ENCODE assay signal across 28 cellular contexts in the genomic region with DNA sequence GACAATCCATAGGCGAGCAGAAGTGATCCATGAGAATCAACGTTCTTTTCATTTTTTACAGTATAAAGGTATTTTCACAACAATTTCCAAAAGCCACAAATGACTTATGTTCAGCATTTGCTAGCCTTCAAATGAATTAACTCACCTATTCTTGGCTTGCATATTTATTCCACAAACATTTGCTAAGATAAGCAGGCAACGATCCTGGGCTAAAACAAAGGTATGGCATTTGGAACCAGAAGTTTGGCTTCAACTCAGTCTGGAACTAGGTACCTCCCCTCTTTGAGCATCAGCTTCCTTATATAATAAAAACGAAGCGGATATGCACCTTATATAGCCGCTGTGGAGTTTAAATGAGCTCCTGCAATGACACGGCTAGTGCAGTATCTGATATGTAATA.
"Had no signal": no experiment of that assay in that cellular context is flagged by ENCODE, and none has a peak within 500 bp of the region (broad histone marks: within the 10 kb centered on the region; RNA-seq: fewer than 3 reads in every experiment).

No MANE protein-coding gene starts in this region.

- H3K9me3 ChIP-seq: breast epithelium, colonic mucosa, esophagus muscularis mucosa, gastrocnemius medialis, heart left ventricle had no signal

- H3K36me3 Mint-ChIP-seq: activated naive CD8-positive, alpha-beta T cell had no signal

- H3K9me3 Mint-ChIP-seq: activated CD4-positive, alpha-beta T cell treated with anti-CD3 and anti-CD28 coated beads, Interleukin-2, amount 10 ng/mL, durations not matched to agents 7 days and 5 days; activated CD8-positive, alpha-beta T cell treated with anti-CD3 and anti-CD28 coated beads for 36 hours; activated T-cell treated with anti-CD3 and anti-CD28 coated beads, Interleukin-2, amount 50 U/mL, for 4 hours; activated T-helper 17 cell treated with anti-CD3 and anti-CD28 coated beads, Interleukin-2, amount 50 U/mL, for 72 hours had no signal

- ATAC-seq: activated CD8-positive, alpha-beta T cell treated with anti-CD3 and anti-CD28 coated beads for 36 hours; activated T-cell treated with anti-CD3 and anti-CD28 coated beads, Interleukin-2, amount 50 U/mL, for 4 hours; activated T-helper 17 cell treated with anti-CD3 and anti-CD28 coated beads, Interleukin-2, amount 50 U/mL, for 72 hours; foreskin keratinocyte; heart left ventricle had no signal

- H3K4me3 ChIP-seq: breast epithelium, cardiac muscle cell, colonic mucosa, esophagus muscularis mucosa, gastrocnemius medialis, heart left ventricle had no signal

- DNase-seq: activated CD4-positive, alpha-beta T cell treated with anti-CD3 and anti-CD28 coated beads for 1 hour; activated CD4-positive, alpha-beta T cell treated with anti-CD3 and anti-CD28 coated beads for 4 hours; activated CD4-positive, alpha-beta T cell treated with anti-CD3 and anti-CD28 coated beads, Interleukin-2, amount 10 ng/mL, durations not matched to agents 7 days and 5 days; activated CD4-positive, alpha-beta T cell treated with anti-CD3 and anti-CD28 coated beads, Interleukin-2, amount 50 U/mL, for 4 hours; activated CD8-positive, alpha-beta memory T cell treated with anti-CD3 and anti-CD28 coated beads for 24 hours; activated CD8-positive, alpha-beta T cell treated with anti-CD3 and anti-CD28 coated beads for 36 hours; activated effector memory CD4-positive, alpha-beta T cell treated with Interleukin-2 at 50 U/mL for 16 hours; activated gamma-delta T cell treated with Interleukin-2 at 50 U/mL for 16 hours; activated naive CD4-positive, alpha-beta T cell treated with anti-CD3 and anti-CD28 coated beads, Interleukin-2, amount 50 U/mL, for 16 hours; activated naive CD4-positive, alpha-beta T cell treated with Interleukin-2 at 50 U/mL for 16 hours; activated T-cell treated with anti-CD3 and anti-CD28 coated beads, Interleukin-2, amount 50 U/mL, for 4 hours; amniotic stem cell; anterior cingulate cortex; central memory CD4-positive, alpha-beta T cell; cerebellar nuclear complex; colonic mucosa; effector memory CD4-positive, alpha-beta T cell; foreskin keratinocyte; gastrocnemius medialis; glutamatergic neuron; heart left ventricle; T-helper 1 cell; T-helper 2 cell had no signal

- H3K27ac Mint-ChIP-seq: activated CD4-positive, alpha-beta T cell treated with anti-CD3 and anti-CD28 coated beads, Interleukin-2, amount 10 ng/mL, durations not matched to agents 7 days and 5 days; activated CD8-positive, alpha-beta T cell treated with anti-CD3 and anti-CD28 coated beads for 36 hours; activated naive CD8-positive, alpha-beta T cell; activated T-helper 17 cell treated with anti-CD3 and anti-CD28 coated beads, Interleukin-2, amount 50 U/mL, for 72 hours had no signal

- H3K27me3 ChIP-seq: breast epithelium, cardiac muscle cell, colonic mucosa, esophagus muscularis mucosa, gastrocnemius medialis, heart left ventricle had no signal

- H3K4me1 ChIP-seq: colonic mucosa, foreskin keratinocyte had no signal

- H3K27me3 Mint-ChIP-seq: activated CD4-positive, alpha-beta T cell treated with anti-CD3 and anti-CD28 coated beads, Interleukin-2, amount 10 ng/mL, durations not matched to agents 7 days and 5 days; activated CD8-positive, alpha-beta T cell treated with anti-CD3 and anti-CD28 coated beads for 36 hours had no signal

- H3K27ac ChIP-seq: breast epithelium, cardiac muscle cell, colonic mucosa, esophagus muscularis mucosa, foreskin keratinocyte, heart left ventricle had no signal

- H3K4me3 Mint-ChIP-seq: activated CD4-positive, alpha-beta T cell treated with anti-CD3 and anti-CD28 coated beads, Interleukin-2, amount 10 ng/mL, durations not matched to agents 7 days and 5 days; activated CD8-positive, alpha-beta T cell treated with anti-CD3 and anti-CD28 coated beads for 36 hours; activated naive CD8-positive, alpha-beta T cell; activated T-cell treated with anti-CD3 and anti-CD28 coated beads, Interleukin-2, amount 50 U/mL, for 4 hours; activated T-helper 17 cell treated with anti-CD3 and anti-CD28 coated beads, Interleukin-2, amount 50 U/mL, for 72 hours had no signal

- H3K36me3 ChIP-seq: breast epithelium, cardiac muscle cell, colonic mucosa, esophagus muscularis mucosa, gastrocnemius medialis had no signal

- H3K4me1 Mint-ChIP-seq: activated CD4-positive, alpha-beta T cell treated with anti-CD3 and anti-CD28 coated beads, Interleukin-2, amount 10 ng/mL, durations not matched to agents 7 days and 5 days; activated T-helper 17 cell treated with anti-CD3 and anti-CD28 coated beads, Interleukin-2, amount 50 U/mL, for 72 hours had no signal
